In genomic region chr3:127074900-127075360, GRCh38 we compare ENCODE assay signal across 7 cellular contexts.
A peak's percentile ranks its signal among the peaks of the same experiment; 100 is the strongest.
DNase-seq lines count a peak whose midpoint lies in the region; ATAC-seq, FAIRE-seq and TF ChIP-seq lines count a peak whose summit lies in the region.

No MANE protein-coding gene starts in this region.

- DNase-seq in GM12864 (ENCODE audit: low read depth): peak; percentile 80
- DNase-seq in HS-27A (ENCODE audit: low read depth): peak; percentile 9
- peak; percentile 49 for DNase-seq in UCSD-AML1 (lab: John Stamatoyannopoulos, UW; ENCODE audit: unreplicated experiment)
- peak; percentile 66 for DNase-seq in kidney
- DNase-seq in NCI-H2171 (lab: John Stamatoyannopoulos, UW): no peak
- no peak for DNase-seq in NCI-H524 (lab: John Stamatoyannopoulos, UW)

- H3K4me3 ChIP-seq in GM12864 (ENCODE audit: low read depth, low read length) (no peak overlapping the region), kidney (ENCODE audit: low read length in 2 of 2) (no peak overlapping the region)

- peak; percentile 89 for ATAC-seq in GM21526 (IDR thresholded peaks at IDR 0.05; ENCODE audit: low FRiP score, unreplicated experiment)

- no peaks in the 10 kb centered on the region for H3K9me3 ChIP-seq in kidney (ENCODE audit: control insufficient read depth in 1 of 2, low read length in 2 of 2)

- no peak overlapping the region for H3K9ac ChIP-seq in kidney (ENCODE audit: low read length in 2 of 2)

- H3K36me3 ChIP-seq in kidney (ENCODE audit: control insufficient read depth in 1 of 2, insufficient read depth in 2 of 2, low read length in 2 of 2): no peaks in the 10 kb centered on the region

- TF ChIP-seq CTCF in GM12864 (IDR thresholded peaks at IDR 0.05; ENCODE audit: low read depth, low read length, missing control alignments) (no peak), kidney (IDR thresholded peaks at IDR 0.05; ENCODE audit: borderline replicate concordance, extremely low read depth, insufficient read depth) (no peak)

- no peak for FAIRE-seq in kidney (lab: Jason Lieb, UNC)

- H3K4me1 ChIP-seq in kidney (ENCODE audit: control insufficient read depth in 1 of 2, insufficient read depth in 1 of 2, low read depth in 1 of 2, low read length in 2 of 2): no peaks in the 10 kb centered on the region

- no peak overlapping the region for H3K27ac ChIP-seq in kidney (ENCODE audit: low read depth in 2 of 2, low read length in 2 of 2)

- intact Hi-C loops in kidney (cut with DNase I): no loop called here

Comparison
In these comparisons a context has a peak if more than half of its experiments do, and no peak if none do; other contexts are left out.
1. DNase-seq: peak in GM12864 (single experiment), HS-27A (single experiment), UCSD-AML1 (single experiment) and kidney (single experiment); none in NCI-H2171 (single experiment) and NCI-H524 (0 of 2).